ENCODE assay signal across 24 cellular contexts in genomic region chr10:60185426-60185825, GRCh38.
DNase-seq lines count a peak whose midpoint lies in the region; ATAC-seq and TF ChIP-seq lines count a peak whose summit lies in the region.
"Had no signal": no experiment of that assay in that cellular context is flagged by ENCODE, and none has a peak within 500 bp of the region (broad histone marks: within the 10 kb centered on the region; RNA-seq: fewer than 3 reads in every experiment).

No MANE protein-coding gene starts in this region.

- TF ChIP-seq CTCF in AG10803 (conservative IDR thresholded peaks at IDR 0.05; ENCODE audit: low read length) (no peak), cardiac fibroblast (IDR thresholded peaks at IDR 0.05; ENCODE audit: low read depth, low read length) (no peak), osteoblast (IDR thresholded peaks at IDR 0.05; ENCODE audit: extremely low read depth, low read depth, low read length) (no peak)

- DNase-seq in AG10803 (ENCODE audit: low read depth) (peak; percentile 50), NCI-H460 (ENCODE audit: extremely low read depth, low read depth) (peak; percentile 91), cardiac fibroblast (ENCODE audit: low read depth in 2 of 2) (peak; percentile 11 to 20), osteoblast (ENCODE audit: insufficient read length, low spot score, missing footprints) (peak; percentile 45), medulla oblongata (ENCODE audit: extremely low spot score) (no peak), NCI-H446 treated with DMSO at 0.1 percent for 48 hours (lab: John Stamatoyannopoulos, UW) (no peak)
- DNase-seq: ACHN; activated CD4-positive, alpha-beta T cell treated with anti-CD3 and anti-CD28 coated beads for 36 hours; activated effector memory CD4-positive, alpha-beta T cell treated with anti-CD3 and anti-CD28 coated beads, Interleukin-2, amount 50 U/mL, for 16 hours; activated T-cell treated with anti-CD3 and anti-CD28 coated beads for 4 hours; body of pancreas; effector CD4-positive, alpha-beta T cell; erythroblast; foreskin keratinocyte; mammary epithelial cell; NCI-H1105; NCI-H2081; NCI-H2227 treated with DMSO at 0.1 percent for 48 hours; NCI-H748 treated with DMSO at 0.1 percent for 48 hours; SK-N-SH had no signal

- no peak overlapping the region for H2AFZ ChIP-seq in osteoblast (ENCODE audit: low read length)

- H3K27ac ChIP-seq in osteoblast (ENCODE audit: low read depth, low read length) = no peak overlapping the region
- H3K27ac ChIP-seq: BLaER1, foreskin keratinocyte, prostate gland had no signal

- H3K4me3 ChIP-seq in AG10803 (ENCODE audit: low read length) (no peak overlapping the region), cardiac fibroblast (replicated peaks in 1 of 2; ENCODE audit: low read depth in 2 of 2, low read length in 2 of 2) (no peak overlapping the region), osteoblast (ENCODE audit: insufficient read depth, low read length) (no peak overlapping the region)
- H3K4me3 ChIP-seq: BLaER1, body of pancreas, HAP-1, prostate gland had no signal

- H3K4me1 ChIP-seq in osteoblast (ENCODE audit: insufficient read depth, low read length) = peaks cover 8% of the 10 kb centered on the region
- H3K4me1 ChIP-seq: BLaER1, body of pancreas, foreskin keratinocyte, prostate gland had no signal

- no peak for ATAC-seq in GM19467 (IDR thresholded peaks at IDR 0.05; ENCODE audit: unreplicated experiment)
- ATAC-seq: activated CD4-positive, alpha-beta T cell treated with anti-CD3 and anti-CD28 coated beads for 36 hours; body of pancreas; foreskin keratinocyte had no signal

- no peak overlapping the region for H3K4me2 ChIP-seq in osteoblast (ENCODE audit: insufficient read depth, low read length)
- H3K4me2 ChIP-seq: BLaER1, SK-N-SH had no signal

- no peaks in the 10 kb centered on the region for H3K27me3 ChIP-seq in osteoblast (ENCODE audit: insufficient read depth, low read length)
- H3K27me3 ChIP-seq: BLaER1, body of pancreas, foreskin keratinocyte had no signal

- H3K79me2 ChIP-seq in osteoblast (ENCODE audit: insufficient read depth, low read length) = no peaks in the 10 kb centered on the region

- no peaks in the 10 kb centered on the region for H3K36me3 ChIP-seq in osteoblast (ENCODE audit: insufficient read depth, low read length)
- H3K36me3 ChIP-seq: BLaER1, HAP-1, prostate gland had no signal

- no peaks in the 10 kb centered on the region for H4K20me1 ChIP-seq in osteoblast (ENCODE audit: insufficient read depth, low read length)
- H4K20me1 ChIP-seq: BLaER1 had no signal

- no peaks in the 10 kb centered on the region for H3K9me3 ChIP-seq in osteoblast (ENCODE audit: low read depth, low read length)
- H3K9me3 ChIP-seq: BLaER1, body of pancreas, HAP-1, prostate gland, SK-N-SH had no signal

Comparison
In these comparisons a context has a peak if more than half of its experiments do, and no peak if none do; other contexts are left out.
1. DNase-seq: peak in AG10803 (single experiment), NCI-H460 (single experiment), cardiac fibroblast (2 of 2) and osteoblast (single experiment); none in medulla oblongata (single experiment) and NCI-H446 treated with DMSO at 0.1 percent for 48 hours (single experiment).